ENCODE assay signal across 1 cellular context in genomic region chr2:42793314-42794270, GRCh38.
TF ChIP-seq lines count a peak whose summit lies in the region.

No MANE protein-coding gene starts in this region.

TF ChIP-seq in HepG2, 621 proteins besides CTCF, POLR2A, EP300 and RAD21 (continued from another document):
- TF ChIP-seq ZNF414 (CRISPR knock-in tag; IDR thresholded peaks at IDR 0.05) (0 out of 2 replicates have a peak, but pooled peaks have one; percentile 39), BRD4 (CRISPR knock-in tag; IDR thresholded peaks at IDR 0.05) (no peak), ZNF253 (CRISPR knock-in tag; IDR thresholded peaks at IDR 0.05; ENCODE audit: borderline replicate concordance) (no peak), GLMP (CRISPR knock-in tag; IDR thresholded peaks at IDR 0.05; ENCODE audit: borderline replicate concordance) (no peak), ZBTB7A (CRISPR knock-in tag; IDR thresholded peaks at IDR 0.05) (0 out of 2 replicates have a peak, but pooled peaks have one; percentile 23), ZNF670 (CRISPR knock-in tag; IDR thresholded peaks at IDR 0.05; ENCODE audit: borderline replicate concordance) (no peak), ZNF431 (CRISPR knock-in tag; IDR thresholded peaks at IDR 0.05; ENCODE audit: borderline replicate concordance, low read depth) (no peak), HNF1B (CRISPR knock-in tag; IDR thresholded peaks at IDR 0.05) (peak; percentile 9; the same call in 1 of the 2 replicates), ZNF251 (CRISPR knock-in tag; IDR thresholded peaks at IDR 0.05) (no peak), ZNF891 (CRISPR knock-in tag; IDR thresholded peaks at IDR 0.05) (no peak), ELK4 (CRISPR knock-in tag; IDR thresholded peaks at IDR 0.05; ENCODE audit: borderline replicate concordance) (peak; percentile 5; the same call in 1 of the 2 replicates), ARHGAP35 (CRISPR knock-in tag; IDR thresholded peaks at IDR 0.05; ENCODE audit: borderline replicate concordance) (0 out of 2 replicates have a peak, but pooled peaks have one; percentile 12), MTA3 (CRISPR knock-in tag; IDR thresholded peaks at IDR 0.05) (no peak), MYPOP (CRISPR knock-in tag; IDR thresholded peaks at IDR 0.05) (no peak), ZNF784 (CRISPR knock-in tag; IDR thresholded peaks at IDR 0.05; ENCODE audit: borderline replicate concordance) (no peak), SP1 (IDR thresholded peaks at IDR 0.05) (no peak), SP1 (CRISPR knock-in tag; IDR thresholded peaks at IDR 0.05) (no peak), ZSCAN9 (CRISPR knock-in tag; IDR thresholded peaks at IDR 0.05; ENCODE audit: borderline replicate concordance) (0 out of 2 replicates have a peak, but pooled peaks have one; percentile 33), CREM (IDR thresholded peaks at IDR 0.05) (no peak), CREM (CRISPR knock-in tag; IDR thresholded peaks at IDR 0.05) (no peak), ZNF747 (CRISPR knock-in tag; IDR thresholded peaks at IDR 0.05; ENCODE audit: borderline replicate concordance) (0 out of 2 replicates have a peak, but pooled peaks have one; percentile 3), IRF1 (CRISPR knock-in tag; IDR thresholded peaks at IDR 0.05; ENCODE audit: low read depth) (no peak), PRMT3 (CRISPR knock-in tag; IDR thresholded peaks at IDR 0.05; ENCODE audit: borderline replicate concordance, low read depth) (no peak), RBM22 (optimal IDR thresholded peaks at IDR 0.05; ENCODE audit: low read length) (peak; percentile 76), ZNF749 (CRISPR knock-in tag; IDR thresholded peaks at IDR 0.05; ENCODE audit: borderline replicate concordance) (no peak), ZNF329 (CRISPR knock-in tag; IDR thresholded peaks at IDR 0.05; ENCODE audit: low read depth) (no peak), ZNF18 (CRISPR knock-in tag; IDR thresholded peaks at IDR 0.05; ENCODE audit: insufficient replicate concordance) (no peak)
